ENCODE assay signal across 8 cellular contexts in the genomic region with DNA sequence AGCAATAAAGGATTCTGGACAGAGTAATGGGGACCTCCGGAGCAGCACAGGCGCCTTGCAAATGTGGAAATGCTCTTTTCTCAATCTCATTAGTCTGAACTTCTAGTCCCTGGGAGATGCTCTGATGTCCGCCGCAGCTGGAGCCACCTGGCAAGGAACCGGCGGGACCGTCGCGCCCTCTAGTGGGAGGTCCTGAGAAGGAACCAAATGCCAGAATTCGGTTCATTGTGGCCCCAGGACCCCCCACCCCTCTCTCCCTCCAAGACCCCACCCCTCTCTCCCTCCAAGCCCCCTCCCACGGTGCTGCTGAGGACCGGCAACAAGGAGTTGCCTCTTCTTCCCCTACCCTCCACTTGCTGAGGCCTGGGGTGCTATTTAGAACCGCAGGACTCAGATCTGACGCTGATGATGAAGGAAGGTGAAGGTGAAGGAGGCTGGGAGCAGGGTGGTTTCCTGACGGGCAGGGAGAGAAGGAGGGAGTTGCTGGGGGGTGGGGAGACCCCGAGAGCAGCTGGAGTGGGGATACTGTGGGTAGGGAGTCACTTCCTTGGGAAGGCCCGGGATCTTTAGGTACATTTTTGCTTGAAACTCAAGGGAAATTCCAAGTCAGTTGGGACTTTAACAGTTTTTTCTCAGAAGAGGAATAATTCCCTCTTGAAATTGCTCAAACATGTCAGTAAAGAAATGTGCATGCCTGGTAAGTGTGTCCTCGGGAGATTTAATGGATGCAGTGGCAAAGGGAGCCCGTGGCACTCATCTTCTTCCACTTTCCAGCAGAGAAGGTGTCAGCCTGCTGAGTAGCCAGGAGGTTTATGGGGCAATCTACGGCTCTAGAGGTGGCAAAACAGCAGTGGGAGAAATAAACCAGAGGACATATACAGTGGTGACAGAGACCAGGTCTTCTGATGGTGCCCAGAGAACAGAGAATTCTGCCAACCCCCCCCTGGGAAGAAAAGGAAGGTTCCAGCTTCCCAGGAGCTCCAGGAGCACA. TPM values are rescaled to one million over a fixed set of nuclear protein-coding genes. Genes with fewer than 3 reads are reported as not detected.
DNase-seq lines count a peak whose midpoint lies in the region; ATAC-seq and TF ChIP-seq lines count a peak whose summit lies in the region.

No MANE protein-coding gene starts in this region.

- intact Hi-C loops in heart left ventricle (cut with DNase I): loop anchor here in 5 of 10 donors (1.0 to 10.0 kb wide), 6 partner anchors 40 to 227 kb away; no protein-coding TSS in a partner anchor

- H4K20me1 ChIP-seq in Karpas-422 (ENCODE audit: insufficient read depth, low read depth, low read length): no peaks in the 10 kb centered on the region

- H3K4me2 ChIP-seq in Karpas-422 (ENCODE audit: low read depth, low read length, poor library complexity, severe bottlenecking): peak overlapping the region; percentile 26

- H3K36me3 Mint-ChIP-seq in activated naive CD4-positive, alpha-beta T cell treated with anti-CD3 and anti-CD28 coated beads, Interleukin-2, amount 50 U/mL, for 72 hours: no peaks in the 10 kb centered on the region

- H3K27me3 ChIP-seq in Karpas-422 (ENCODE audit: low read length) (no peaks in the 10 kb centered on the region), SJCRH30 (peaks cover 24% of the 10 kb centered on the region), heart left ventricle (peaks cover 0 to 17% (median 3%) of the 10 kb centered on the region in 9 donors)

- peak overlapping the region; percentile 47 for H2AFZ ChIP-seq in Karpas-422 (ENCODE audit: low read length)

- H3K9me2 ChIP-seq in Karpas-422 (replicated peaks; ENCODE audit: insufficient read depth, low read length): no peaks in the 10 kb centered on the region

- no peaks in the 10 kb centered on the region for H3K79me2 ChIP-seq in Karpas-422 (ENCODE audit: low read length)

- H3K27ac Mint-ChIP-seq in activated naive CD4-positive, alpha-beta T cell treated with anti-CD3 and anti-CD28 coated beads, Interleukin-2, amount 50 U/mL, for 72 hours: no peak overlapping the region

- H3K9me3 ChIP-seq in Karpas-422 (ENCODE audit: low read length) (no peaks in the 10 kb centered on the region), SJCRH30 (replicated peaks) (no peaks in the 10 kb centered on the region), heart left ventricle (no peaks in the 10 kb centered on the region)

- 23 to 34% (median 25%) methylated on average over 15 to 20 of the region's 20 CpGs for WGBS in heart left ventricle, 4 donors

- no peak overlapping the region; the same call in 1 of the 2 replicates for H3K4me3 ChIP-seq in Karpas-422 (ENCODE audit: low read length)
- H3K4me3 ChIP-seq in SJCRH30: no peak overlapping the region
- H3K4me3 ChIP-seq in heart left ventricle: no peak overlapping the region

- no peaks in the 10 kb centered on the region for H3K9me3 Mint-ChIP-seq in activated naive CD4-positive, alpha-beta T cell treated with anti-CD3 and anti-CD28 coated beads, Interleukin-2, amount 50 U/mL, for 72 hours

- H3K27ac ChIP-seq in Karpas-422 (ENCODE audit: low read length): peak overlapping the region; percentile 95
- no peak overlapping the region for H3K27ac ChIP-seq in SJCRH30
- H3K27ac ChIP-seq in heart left ventricle: peak overlapping the region in 1 of 12 donors; percentile 23

- DNase-seq in D341Med (ENCODE audit: low spot score): peak; percentile 86
- DNase-seq in Karpas-422: peak; percentile 93
- peak; percentile 64 to 77 for DNase-seq in SJCRH30
- DNase-seq in activated naive CD4-positive, alpha-beta T cell treated with anti-CD3 and anti-CD28 coated beads, Interleukin-2, amount 50 U/mL, for 72 hours (ENCODE audit: low spot score in 2 of 2): peak in 1 of 2 donors; percentile 79
- peak; percentile 62 to 83 (median 75) for DNase-seq in heart left ventricle
- peak; percentile 28 for DNase-seq in renal cortical epithelial cell (ENCODE audit: low read depth)
- no peak for DNase-seq in OCI-M2 (lab: John Stamatoyannopoulos, UW; ENCODE audit: unreplicated experiment)

- TF ChIP-seq CTCF in heart left ventricle (IDR thresholded peaks at IDR 0.05): peak; percentile 69 to 88 (median 78)

- no peak for TF ChIP-seq POLR2A in heart left ventricle (IDR thresholded peaks at IDR 0.05)

- H3K4me1 ChIP-seq in Karpas-422 (ENCODE audit: low read length) (peaks cover 69% of the 10 kb centered on the region), SJCRH30 (peaks cover 14% of the 10 kb centered on the region; the same call in 1 of the 2 replicates), heart left ventricle (peaks cover under 1 to 42% (median 22%) of the 10 kb centered on the region in 12 donors)

- H3K36me3 ChIP-seq in Karpas-422 (ENCODE audit: insufficient read depth, low read length): no peaks in the 10 kb centered on the region
- no peaks in the 10 kb centered on the region for H3K36me3 ChIP-seq in SJCRH30
- H3K36me3 ChIP-seq in heart left ventricle: no peaks in the 10 kb centered on the region

- ATAC-seq in activated naive CD4-positive, alpha-beta T cell treated with anti-CD3 and anti-CD28 coated beads, Interleukin-2, amount 50 U/mL, for 72 hours: peak; percentile 22 to 32
- ATAC-seq in heart left ventricle (peak in 3 of 4 donors; percentile 27 to 53 (median 29)), HG03457 (IDR thresholded peaks at IDR 0.05; ENCODE audit: unreplicated experiment) (no peak)

- peak overlapping the region; percentile 43 for H3K9ac ChIP-seq in Karpas-422 (ENCODE audit: low read length)

RNA-seq across cellular contexts. Expression of a gene that starts 42.6 kb away (rescaled TPM):
- 0.75 TPM in 1 of 2 replicates, not detected in the other for total RNA-seq in Karpas-422 (2014; rRNA removed; shearing (Covaris generic); ENCODE audit: low replicate concordance)
- not detected in 2 replicates for total RNA-seq in SJCRH30 (2014; rRNA removed; shearing (Covaris generic))
- not detected for total RNA-seq in activated naive CD4-positive, alpha-beta T cell treated with anti-CD3 and anti-CD28 coated beads, Interleukin-2, amount 50 U/mL, for 72 hours
- total RNA-seq in heart left ventricle (under 1 TPM in 3 of 9 donors, not detected in 6; 0.29 to 0.52 (median 0.32) TPM), renal cortical epithelial cell (0.15 TPM in 1 of 2 replicates, not detected in the other)
- polyA plus RNA-seq in heart left ventricle: under 1 TPM; 0.08 to 0.65 TPM

RNA-seq across cellular contexts. Expression of a gene that starts 52.4 kb away (rescaled TPM):
- total RNA-seq in Karpas-422 (2014; rRNA removed; shearing (Covaris generic); ENCODE audit: low replicate concordance): 31.9 and 63.0 TPM in 2 replicates
- 48.6 and 52.1 TPM in 2 replicates for total RNA-seq in SJCRH30 (2014; rRNA removed; shearing (Covaris generic))
- 10 to 100 TPM; 28.5 to 46.8 TPM for total RNA-seq in activated naive CD4-positive, alpha-beta T cell treated with anti-CD3 and anti-CD28 coated beads, Interleukin-2, amount 50 U/mL, for 72 hours
- 10 to 100 TPM; 18.9 to 46.7 (median 24.1) TPM for total RNA-seq in heart left ventricle
- 100 to 1,000 TPM in 1 of 2 donors, 10 to 100 TPM in 1; 22.1 to 108 TPM for polyA plus RNA-seq in heart left ventricle
- total RNA-seq in renal cortical epithelial cell: 59.6 and 113 TPM in 2 replicates
